ENCODE assay signal across 15 cellular contexts in genomic region chr14:101055776-101056374, GRCh38.
DNase-seq lines count a peak whose midpoint lies in the region; TF ChIP-seq lines count a peak whose summit lies in the region.
"Had no signal": no experiment of that assay in that cellular context is flagged by ENCODE, and none has a peak within 500 bp of the region (broad histone marks: within the 10 kb centered on the region; RNA-seq: fewer than 3 reads in every experiment).

No MANE protein-coding gene starts in this region.

- peaks cover 81% of the 10 kb centered on the region for H3K36me3 ChIP-seq in osteoblast (ENCODE audit: insufficient read depth, low read length)
- H3K36me3 ChIP-seq: BLaER1 treated with 17β-estradiol and CSF1 and Interleukin-3, amounts not matched to agents 10 nM and 100 nM had no signal

- no peak overlapping the region for H2AFZ ChIP-seq in osteoblast (ENCODE audit: low read length)

- H3K27me3 Mint-ChIP-seq in CD14-positive monocyte (ENCODE audit: low read depth in 3 of 3) (peaks cover 0 to 2% (median 2%) of the 10 kb centered on the region in 3 donors), HFFc6 (ENCODE audit: insufficient read depth) (peaks cover 19% of the 10 kb centered on the region)
- H3K27me3 Mint-ChIP-seq: IgD-negative memory B cell had no signal

- no peak overlapping the region for H3K4me3 Mint-ChIP-seq in CD14-positive monocyte
- H3K4me3 Mint-ChIP-seq in HFFc6: no peak overlapping the region
- H3K4me3 Mint-ChIP-seq: CD4-positive, alpha-beta T cell; IgD-negative memory B cell had no signal

- peaks cover 11% of the 10 kb centered on the region for H3K79me2 ChIP-seq in osteoblast (ENCODE audit: insufficient read depth, low read length)

- peak; percentile 14 for DNase-seq in CD14-positive monocyte (ENCODE audit: low spot score)
- DNase-seq in HFFc6: peak; percentile 54
- DNase-seq in osteoblast (ENCODE audit: insufficient read length, low spot score, missing footprints): peak; percentile 26
- DNase-seq in activated naive CD4-positive, alpha-beta T cell treated with anti-CD3 and anti-CD28 coated beads, Interleukin-2, amount 50 U/mL, for 16 hours: no peak
- no peak for DNase-seq in NCI-H1092 treated with DMSO at 0.1 percent for 48 hours (lab: John Stamatoyannopoulos, UW)
- DNase-seq in SW 1271 (lab: John Stamatoyannopoulos, UW): no peak
- DNase-seq in ACHN: no peak
- DNase-seq: 8988T; Calu3; CD4-positive, alpha-beta T cell; DMS 273 treated with DMSO at 0.1 percent for 48 hours had no signal

- peaks cover 6% of the 10 kb centered on the region for H4K20me1 ChIP-seq in osteoblast (ENCODE audit: insufficient read depth, low read length)
- H4K20me1 ChIP-seq: BLaER1 treated with 17β-estradiol and CSF1 and Interleukin-3, amounts not matched to agents 10 nM and 100 nM had no signal

- H3K9me3 ChIP-seq in osteoblast (ENCODE audit: low read depth, low read length): no peaks in the 10 kb centered on the region

- no peak overlapping the region for H3K27ac Mint-ChIP-seq in CD14-positive monocyte
- H3K27ac Mint-ChIP-seq in HFFc6: peak overlapping the region; percentile 62
- H3K27ac Mint-ChIP-seq: CD4-positive, alpha-beta T cell; IgD-negative memory B cell had no signal

- in situ Hi-C loops in ACHN (cut with HindIII; ENCODE audit: low pct_ligation_motif_present, low pct_unique_long_range_greater_than_20kb, low sequenced_read_pairs): no loop called here

- no peak overlapping the region for H3K4me2 ChIP-seq in osteoblast (ENCODE audit: insufficient read depth, low read length)
- H3K4me2 ChIP-seq: BLaER1 treated with 17β-estradiol and CSF1 and Interleukin-3, amounts not matched to agents 10 nM and 100 nM had no signal

- H3K27ac ChIP-seq in VCaP: no peak overlapping the region
- H3K27ac ChIP-seq in osteoblast (ENCODE audit: low read depth, low read length): no peak overlapping the region
- H3K27ac ChIP-seq: BLaER1 treated with 17β-estradiol and CSF1 and Interleukin-3, amounts not matched to agents 10 nM and 100 nM had no signal

- peaks cover 23% of the 10 kb centered on the region for H3K4me1 ChIP-seq in osteoblast (ENCODE audit: insufficient read depth, low read length)

- intact Hi-C loops in CD14-positive monocyte (cut with micrococcal nuclease): no loop called here

- no peak overlapping the region for H3K4me3 ChIP-seq in osteoblast (ENCODE audit: insufficient read depth, low read length)
- H3K4me3 ChIP-seq: BLaER1 treated with 17β-estradiol and CSF1 and Interleukin-3, amounts not matched to agents 10 nM and 100 nM; GM12878 had no signal

- no peaks in the 10 kb centered on the region for H3K27me3 ChIP-seq in osteoblast (ENCODE audit: insufficient read depth, low read length)
- H3K27me3 ChIP-seq: BLaER1 treated with 17β-estradiol and CSF1 and Interleukin-3, amounts not matched to agents 10 nM and 100 nM had no signal

- H3K36me3 Mint-ChIP-seq in CD14-positive monocyte: no peaks in the 10 kb centered on the region
- peaks cover 68% of the 10 kb centered on the region for H3K36me3 Mint-ChIP-seq in HFFc6 (ENCODE audit: low read depth)

- no peak for TF ChIP-seq CTCF in CD14-positive monocyte (IDR thresholded peaks at IDR 0.05)
- no peak for TF ChIP-seq CTCF in HFFc6 (IDR thresholded peaks at IDR 0.05)
- peak; percentile 60 for TF ChIP-seq CTCF in VCaP (conservative IDR thresholded peaks at IDR 0.05)
- no peak for TF ChIP-seq CTCF in osteoblast (IDR thresholded peaks at IDR 0.05; ENCODE audit: extremely low read depth, low read depth, low read length)

- H3K4me1 Mint-ChIP-seq in CD14-positive monocyte (no peaks in the 10 kb centered on the region), HFFc6 (ENCODE audit: low read depth) (peaks cover 59% of the 10 kb centered on the region)
- H3K4me1 Mint-ChIP-seq: IgD-negative memory B cell had no signal

- H3K9me3 Mint-ChIP-seq in CD14-positive monocyte: peaks cover 2 to 23% (median 8%) of the 10 kb centered on the region in 7 donors
- peaks cover 20% of the 10 kb centered on the region for H3K9me3 Mint-ChIP-seq in HFFc6

Comparison
In these comparisons a context has a peak if more than half of its experiments do, and no peak if none do; other contexts are left out.
1. DNase-seq: peak in CD14-positive monocyte (single experiment), HFFc6 (single experiment) and osteoblast (single experiment); none in activated naive CD4-positive, alpha-beta T cell treated with anti-CD3 and anti-CD28 coated beads, Interleukin-2, amount 50 U/mL, for 16 hours (single experiment), NCI-H1092 treated with DMSO at 0.1 percent for 48 hours (single experiment), SW 1271 (0 of 2) and ACHN (single experiment).